1 cellular context compared by ENCODE assay signal in genomic region chr21:33412832-33413519, GRCh38.
TF ChIP-seq lines count a peak whose summit lies in the region.

No MANE protein-coding gene starts in this region.

TF ChIP-seq in A549, 52 proteins besides CTCF, POLR2A, EP300 and RAD21 (continued from another document):
- no peak for TF ChIP-seq MAZ (IDR thresholded peaks at IDR 0.05; ENCODE audit: borderline replicate concordance, low read depth, low read length)
- no peak for TF ChIP-seq NPAS2 (CRISPR knock-in tag; IDR thresholded peaks at IDR 0.05; ENCODE audit: borderline replicate concordance)
- no peak for TF ChIP-seq HMGXB4 (CRISPR knock-in tag; IDR thresholded peaks at IDR 0.05; ENCODE audit: borderline replicate concordance)
- no peak for TF ChIP-seq EHF (CRISPR knock-in tag; IDR thresholded peaks at IDR 0.05)
- TF ChIP-seq RCOR1 (IDR thresholded peaks at IDR 0.05; ENCODE audit: low read depth, low read length), result no peak
- no peak for TF ChIP-seq MAX (IDR thresholded peaks at IDR 0.05)
- TF ChIP-seq FOSL2 (IDR thresholded peaks at IDR 0.05), result no peak
- TF ChIP-seq FOSL2 (CRISPR knock-in tag; IDR thresholded peaks at IDR 0.05), result no peak
- TF ChIP-seq KDM1A (IDR thresholded peaks at IDR 0.05; ENCODE audit: low read depth), result no peak
- TF ChIP-seq BHLHE40 (IDR thresholded peaks at IDR 0.05; ENCODE audit: low read depth, low read length), result no peak
- TF ChIP-seq MAFK (IDR thresholded peaks at IDR 0.05; ENCODE audit: partially characterized antibody), result no peak
